In genomic region chr4:183402771-183403170, GRCh38 we compare ENCODE assay signal across 17 cellular contexts. TPM values are rescaled to one million over a fixed set of nuclear protein-coding genes. Genes with fewer than 3 reads are reported as not detected.
DNase-seq lines count a peak whose midpoint lies in the region; ATAC-seq and TF ChIP-seq lines count a peak whose summit lies in the region.
"Had no signal": no experiment of that assay in that cellular context is flagged by ENCODE, and none has a peak within 500 bp of the region (broad histone marks: within the 10 kb centered on the region; RNA-seq: fewer than 3 reads in every experiment).

No MANE protein-coding gene starts in this region.

- H3K27ac Mint-ChIP-seq in brain: peak overlapping the region in 3 of 5 experiments; percentile 35 to 72 (median 49)
- H3K27ac Mint-ChIP-seq: activated naive CD8-positive, alpha-beta T cell treated with anti-CD3 and anti-CD28 coated beads, Interleukin-2, amount 10 ng/mL, durations not matched to agents 7 days and 5 days; naive B cell had no signal

- peaks cover 37% of the 10 kb centered on the region for H3K4me1 Mint-ChIP-seq in brain

- H3K27me3 Mint-ChIP-seq in brain: peaks cover 16% of the 10 kb centered on the region

- DNase-seq in NCI-H1092 treated with DMSO at 0.1 percent for 48 hours (lab: John Stamatoyannopoulos, UW) (peak; percentile 8), NCI-H1092 (lab: John Stamatoyannopoulos, UW) (no peak), Caki2 (ENCODE audit: low read depth) (peak; percentile 90), NCI-H2029 treated with DMSO at 0.1 percent for 48 hours (lab: John Stamatoyannopoulos, UW) (peak; percentile 23), Right ventricle myocardium inferior (ENCODE audit: missing footprints) (no peak)
- DNase-seq: activated naive CD8-positive, alpha-beta T cell treated with anti-CD3 and anti-CD28 coated beads, Interleukin-2, amount 10 ng/mL, durations not matched to agents 7 days and 5 days; activated T-cell treated with anti-CD3 and anti-CD28 coated beads, Interleukin-2, amount 50 U/mL, for 1 hour; CD4-positive, CD25-positive, alpha-beta regulatory T cell; foreskin melanocyte; GDM1; left ventricle myocardium inferior; naive B cell; stimulated activated CD4-positive, alpha-beta T cell treated with anti-CD3 and anti-CD28 coated beads, Interleukin-15, amount 100 ng/mL, for 24 hours; T-helper 1 cell had no signal

- intact Hi-C loops in Right ventricle myocardium inferior (cut with DNase I): loop anchor here (10.0 kb wide), 1 partner anchor 108 kb away; no protein-coding TSS in a partner anchor

- ATAC-seq in HG03342 (IDR thresholded peaks at IDR 0.05; ENCODE audit: unreplicated experiment) (no peak), Right ventricle myocardium inferior (no peak), GM18517 (IDR thresholded peaks at IDR 0.05; ENCODE audit: unreplicated experiment) (no peak)

- H3K36me3 Mint-ChIP-seq in brain: no peaks in the 10 kb centered on the region
- H3K36me3 Mint-ChIP-seq: activated naive CD8-positive, alpha-beta T cell treated with anti-CD3 and anti-CD28 coated beads, Interleukin-2, amount 10 ng/mL, durations not matched to agents 7 days and 5 days; CD4-positive, CD25-positive, alpha-beta regulatory T cell; naive B cell had no signal

- H3K9me3 Mint-ChIP-seq in brain: peaks cover 0 to 4% (median 3%) of the 10 kb centered on the region in 5 experiments
- H3K9me3 Mint-ChIP-seq: activated naive CD8-positive, alpha-beta T cell treated with anti-CD3 and anti-CD28 coated beads, Interleukin-2, amount 10 ng/mL, durations not matched to agents 7 days and 5 days; CD4-positive, CD25-positive, alpha-beta regulatory T cell; naive B cell had no signal

- no peak overlapping the region for H3K4me3 Mint-ChIP-seq in brain
- H3K4me3 Mint-ChIP-seq: activated naive CD8-positive, alpha-beta T cell treated with anti-CD3 and anti-CD28 coated beads, Interleukin-2, amount 10 ng/mL, durations not matched to agents 7 days and 5 days; CD4-positive, CD25-positive, alpha-beta regulatory T cell had no signal

- no peak for TF ChIP-seq CTCF in brain (conservative IDR thresholded peaks at IDR 0.05)

- in situ Hi-C loops in Caki2 (cut with HindIII; ENCODE audit: low pct_unique_long_range_greater_than_20kb, low sequenced_read_pairs): no loop called here

RNA-seq across cellular contexts. Expression of gene CDKN2AIP, which starts 41.7 kb away (rescaled TPM):
- 8.3 and 15.2 TPM in 2 replicates for total RNA-seq in Caki2 (2014; rRNA removed; shearing (Covaris generic); ENCODE audit: low replicate concordance)
- 5.3 TPM for polyA plus RNA-seq in brain (ENCODE audit: insufficient read depth, low read depth, low replicate concordance)
- 10.6 TPM for total RNA-seq in Right ventricle myocardium inferior

Comparison
In these comparisons a context has a peak if more than half of its experiments do, and no peak if none do; other contexts are left out.
1. DNase-seq: peak in NCI-H1092 treated with DMSO at 0.1 percent for 48 hours (single experiment), Caki2 (single experiment) and NCI-H2029 treated with DMSO at 0.1 percent for 48 hours (single experiment); none in NCI-H1092 (single experiment) and Right ventricle myocardium inferior (single experiment).